ENCODE assay signal across 8 cellular contexts in the genomic region with DNA sequence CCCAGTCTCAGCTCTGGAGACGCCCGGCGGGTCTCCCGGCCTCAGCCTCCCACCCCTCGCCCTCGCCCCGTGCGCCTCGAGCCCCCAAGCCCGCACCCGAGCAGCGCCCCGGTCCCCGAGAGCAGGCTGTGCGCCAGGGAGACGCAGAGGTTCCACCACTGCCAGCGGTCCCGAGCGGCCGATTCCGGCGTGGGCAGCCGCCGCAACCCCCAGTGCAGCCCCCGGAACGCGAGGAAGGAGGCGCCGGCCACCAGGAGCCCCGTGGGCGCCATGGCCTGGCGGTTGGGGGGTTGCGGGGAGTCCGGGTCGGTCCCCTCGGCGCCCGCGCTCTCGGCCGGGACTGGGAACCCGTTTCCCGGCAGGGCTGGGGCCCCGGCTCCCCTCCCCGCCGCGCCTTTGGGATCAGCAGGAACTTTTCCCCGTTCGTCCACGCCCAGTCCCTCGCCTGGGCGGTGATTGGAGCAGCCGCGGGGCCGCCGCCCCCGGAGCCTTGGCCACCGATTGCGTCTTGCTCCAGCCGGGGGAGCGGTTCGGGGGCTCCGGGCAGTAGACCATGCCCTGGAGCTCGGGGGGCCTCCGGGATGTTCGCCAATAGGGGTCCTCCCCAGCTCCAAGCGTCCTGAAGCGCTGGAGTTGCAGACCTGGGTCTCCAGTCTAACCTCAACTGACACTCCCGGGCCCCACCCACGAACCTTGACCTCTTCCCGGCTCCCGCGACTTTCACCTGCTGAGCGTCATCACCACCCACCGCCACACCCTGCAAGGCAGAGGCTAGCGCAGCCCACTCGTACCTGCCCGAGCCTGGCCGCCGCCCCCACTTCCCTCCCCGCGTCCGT. TPM values are rescaled to one million over a fixed set of nuclear protein-coding genes. Genes with fewer than 3 reads are reported as not detected.
DNase-seq lines count a peak whose midpoint lies in the region; ATAC-seq, FAIRE-seq and TF ChIP-seq lines count a peak whose summit lies in the region.

A gene with protein sequence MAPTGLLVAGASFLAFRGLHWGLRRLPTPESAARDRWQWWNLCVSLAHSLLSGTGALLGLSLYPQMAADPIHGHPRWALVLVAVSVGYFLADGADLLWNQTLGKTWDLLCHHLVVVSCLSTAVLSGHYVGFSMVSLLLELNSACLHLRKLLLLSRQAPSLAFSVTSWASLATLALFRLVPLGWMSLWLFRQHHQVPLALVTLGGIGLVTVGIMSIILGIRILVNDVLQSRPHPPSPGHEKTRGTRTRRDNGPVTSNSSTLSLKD (minus strand): TSS at position 407 of the 836 bp plus-strand sequence. CDS start 135 bp downstream, at position 272.

- no peak for FAIRE-seq in A549 (lab: Jason Lieb, UNC)

- no peaks in the 10 kb centered on the region for H3K9me3 ChIP-seq in A549
- H3K9me3 ChIP-seq in muscle layer of colon (ENCODE audit: low read length): no peaks in the 10 kb centered on the region

- ATAC-seq in A549 (peak; percentile 51 to 68), esophagus mucosa (peak; percentile 57), HG02973 (IDR thresholded peaks at IDR 0.05; ENCODE audit: unreplicated experiment) (no peak), GM19463 (IDR thresholded peaks at IDR 0.05; ENCODE audit: unreplicated experiment) (no peak)

- under 1% methylated on average over 24 of the region's 83 CpGs for WGBS in A549 (ENCODE audit: missing lambda C conversion rate)

- H3K4me1 ChIP-seq in A549 (peaks cover 44% of the 10 kb centered on the region), muscle layer of colon (ENCODE audit: insufficient read depth, low read length) (peaks cover 20% of the 10 kb centered on the region)

- no peak for TF ChIP-seq RAD21 in A549 (conservative IDR thresholded peaks at IDR 0.05 in 1 of 2, IDR thresholded peaks at IDR 0.05 in 1 of 2)

- peak within 1 kb of the TSS; percentile 88 for H3K4me2 ChIP-seq in A549

- peak; percentile 71 to 92 for DNase-seq in A549 (ENCODE audit: low read depth in 1 of 2, low spot score in 1 of 2)
- DNase-seq in GM10266 (ENCODE audit: extremely low spot score): peak; percentile 56
- DNase-seq in T1000 (lab: John Stamatoyannopoulos, UW): peak; percentile 16
- no peak for DNase-seq in NK-92 treated with Interleukin-12 subunit alpha and Interleukin-12 subunit beta, amount 100 ng/mL, for 24 hours (lab: John Stamatoyannopoulos, UW)

- H3K36me3 ChIP-seq in muscle layer of colon (ENCODE audit: insufficient read depth, low read length): peaks cover 20% of the 10 kb centered on the region

- no peak within 1 kb of the TSS for H3K9ac ChIP-seq in muscle layer of colon (ENCODE audit: low read length)

- no peak for TF ChIP-seq POLR2A in A549 (IDR thresholded peaks at IDR 0.05; ENCODE audit: low read length)

- H3K4me3 ChIP-seq in A549 (peak within 1 kb of the TSS; percentile 78), muscle layer of colon (ENCODE audit: low read depth in 1 of 2, low read length in 2 of 2) (peak within 1 kb of the TSS; percentile 52 to 64)

- CTCF ChIA-PET in A549 (lab: Yijun Ruan, JAX): interaction anchor here (1.1 to 8.4 kb wide), 7 partner anchors 10 to 62 kb away, joined by 3 to 43 read pairs (median 4); no protein-coding TSS in a partner anchor

- TF ChIP-seq CTCF in A549 (IDR thresholded peaks at IDR 0.05) (no peak), GM10266 (IDR thresholded peaks at IDR 0.05; ENCODE audit: control insufficient read depth, insufficient read depth, low read depth, missing control alignments) (no peak)

- H3K27me3 ChIP-seq in muscle layer of colon (ENCODE audit: control insufficient read depth in 1 of 2, insufficient read depth in 2 of 2, low read length in 2 of 2): no peaks in the 10 kb centered on the region

- TF ChIP-seq EP300 in A549 (IDR thresholded peaks at IDR 0.05): no peak

- H3K27ac ChIP-seq in A549 (peak within 1 kb of the TSS; percentile 87 to 93), muscle layer of colon (ENCODE audit: low read depth, low read length) (peak within 1 kb of the TSS; percentile 78)

- POLR2A ChIA-PET in A549 (lab: Yijun Ruan, JAX): no interaction called here

TF ChIP-seq in A549, 52 proteins besides CTCF, POLR2A, EP300 and RAD21 (continues in another document):
- TF ChIP-seq HOXB13 (CRISPR knock-in tag; IDR thresholded peaks at IDR 0.05; ENCODE audit: low read depth) (no peak), TP53 (CRISPR knock-in tag; IDR thresholded peaks at IDR 0.05) (peak; percentile 88; the same call in 1 of the 2 replicates), MAFK (IDR thresholded peaks at IDR 0.05; ENCODE audit: partially characterized antibody) (no peak), TFCP2L1 (CRISPR knock-in tag; IDR thresholded peaks at IDR 0.05) (peak; percentile 98), CEBPB (IDR thresholded peaks at IDR 0.05) (no peak), ESRRA (IDR thresholded peaks at IDR 0.05; ENCODE audit: borderline replicate concordance, low read length) (no peak), HOXB5 (CRISPR knock-in tag; IDR thresholded peaks at IDR 0.05) (no peak; the same call in 1 of the 2 replicates), ZC3H11A (IDR thresholded peaks at IDR 0.05) (no peak), MAZ (IDR thresholded peaks at IDR 0.05; ENCODE audit: borderline replicate concordance, low read depth, low read length) (no peak), ZNF302 (CRISPR knock-in tag; IDR thresholded peaks at IDR 0.05) (no peak), FOXS1 (CRISPR knock-in tag; IDR thresholded peaks at IDR 0.05) (no peak), NPAS2 (CRISPR knock-in tag; IDR thresholded peaks at IDR 0.05; ENCODE audit: borderline replicate concordance) (no peak), HDAC2 (IDR thresholded peaks at IDR 0.05) (no peak), FOSL2 (IDR thresholded peaks at IDR 0.05) (no peak), FOSL2 (CRISPR knock-in tag; IDR thresholded peaks at IDR 0.05) (no peak; the same call in 1 of the 2 replicates), POLR2AphosphoS2 (conservative IDR thresholded peaks at IDR 0.05; ENCODE audit: low read length) (no peak), EHMT2 (IDR thresholded peaks at IDR 0.05; ENCODE audit: low read depth) (no peak), MYC (IDR thresholded peaks at IDR 0.05; ENCODE audit: borderline replicate concordance, low read length) (no peak), NFE2L2 (conservative IDR thresholded peaks at IDR 0.05; ENCODE audit: low read length) (no peak), RCOR1 (IDR thresholded peaks at IDR 0.05; ENCODE audit: low read depth, low read length) (no peak), KDM1A (IDR thresholded peaks at IDR 0.05; ENCODE audit: low read depth) (no peak), GATA3 (IDR thresholded peaks at IDR 0.05; ENCODE audit: borderline replicate concordance) (peak; percentile 37; the same call in 1 of the 2 replicates), RNF2 (IDR thresholded peaks at IDR 0.05; ENCODE audit: borderline replicate concordance, low read depth) (no peak), PHF8 (IDR thresholded peaks at IDR 0.05; ENCODE audit: borderline replicate concordance, low read depth) (peak; percentile 34; the same call in 1 of the 2 replicates), HEYL (CRISPR knock-in tag; IDR thresholded peaks at IDR 0.05) (peak; percentile 34; the same call in 1 of the 2 replicates), HOXA7 (CRISPR knock-in tag; IDR thresholded peaks at IDR 0.05) (peak; percentile 96)
- TF ChIP-seq, protein P1, sequence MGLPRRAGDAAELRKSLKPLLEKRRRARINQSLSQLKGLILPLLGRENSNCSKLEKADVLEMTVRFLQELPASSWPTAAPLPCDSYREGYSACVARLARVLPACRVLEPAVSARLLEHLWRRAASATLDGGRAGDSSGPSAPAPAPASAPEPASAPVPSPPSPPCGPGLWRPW (IDR thresholded peaks at IDR 0.05): no peak
- TF ChIP-seq, protein P2, sequence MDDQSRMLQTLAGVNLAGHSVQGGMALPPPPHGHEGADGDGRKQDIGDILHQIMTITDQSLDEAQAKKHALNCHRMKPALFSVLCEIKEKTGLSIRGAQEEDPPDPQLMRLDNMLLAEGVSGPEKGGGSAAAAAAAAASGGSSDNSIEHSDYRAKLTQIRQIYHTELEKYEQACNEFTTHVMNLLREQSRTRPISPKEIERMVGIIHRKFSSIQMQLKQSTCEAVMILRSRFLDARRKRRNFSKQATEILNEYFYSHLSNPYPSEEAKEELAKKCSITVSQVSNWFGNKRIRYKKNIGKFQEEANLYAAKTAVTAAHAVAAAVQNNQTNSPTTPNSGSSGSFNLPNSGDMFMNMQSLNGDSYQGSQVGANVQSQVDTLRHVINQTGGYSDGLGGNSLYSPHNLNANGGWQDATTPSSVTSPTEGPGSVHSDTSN (IDR thresholded peaks at IDR 0.05): peak; percentile 83
- TF ChIP-seq, protein P3, sequence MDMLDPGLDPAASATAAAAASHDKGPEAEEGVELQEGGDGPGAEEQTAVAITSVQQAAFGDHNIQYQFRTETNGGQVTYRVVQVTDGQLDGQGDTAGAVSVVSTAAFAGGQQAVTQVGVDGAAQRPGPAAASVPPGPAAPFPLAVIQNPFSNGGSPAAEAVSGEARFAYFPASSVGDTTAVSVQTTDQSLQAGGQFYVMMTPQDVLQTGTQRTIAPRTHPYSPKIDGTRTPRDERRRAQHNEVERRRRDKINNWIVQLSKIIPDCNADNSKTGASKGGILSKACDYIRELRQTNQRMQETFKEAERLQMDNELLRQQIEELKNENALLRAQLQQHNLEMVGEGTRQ (IDR thresholded peaks at IDR 0.05): no peak
- TF ChIP-seq, protein P4, sequence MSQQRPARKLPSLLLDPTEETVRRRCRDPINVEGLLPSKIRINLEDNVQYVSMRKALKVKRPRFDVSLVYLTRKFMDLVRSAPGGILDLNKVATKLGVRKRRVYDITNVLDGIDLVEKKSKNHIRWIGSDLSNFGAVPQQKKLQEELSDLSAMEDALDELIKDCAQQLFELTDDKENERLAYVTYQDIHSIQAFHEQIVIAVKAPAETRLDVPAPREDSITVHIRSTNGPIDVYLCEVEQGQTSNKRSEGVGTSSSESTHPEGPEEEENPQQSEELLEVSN (IDR thresholded peaks at IDR 0.05; ENCODE audit: borderline replicate concordance, low read depth): 0 out of 2 replicates have a peak, but pooled peaks have one; percentile 12

RNA-seq across cellular contexts. Expression of the gene that starts here (rescaled TPM):
- 3.4 and 4.5 TPM in 2 replicates for polyA plus RNA-seq in A549 (2011; rRNA removed)
- 0.70 and 0.96 TPM in 2 replicates for polyA plus RNA-seq in A549 (2012; cell fraction: cytosol; rRNA removed)
- polyA plus RNA-seq in A549 (2012; cell fraction: nucleus; rRNA removed): 0.71 and 0.89 TPM in 2 replicates
- polyA plus RNA-seq in A549 (2017; fragmentation: RNase III; extraction: RNeasy Plus Mini Kit Qiagen cat#74134 plus additional on column Dnase treatment): 3.1 to 3.8 TPM (median 3.5 TPM) in 3 replicates
- polyA minus RNA-seq in A549 (2011; rRNA and poly(A)+ RNA removed): 3.7 and 4.3 TPM in 2 replicates
- 10.9 TPM for total RNA-seq in esophagus mucosa

Comparison
In these comparisons a context has a peak if more than half of its experiments do, and no peak if none do; other contexts are left out.
1. ATAC-seq: peak in A549 (2 of 2) and esophagus mucosa (single experiment); none in HG02973 (single experiment) and GM19463 (single experiment).